In the genomic region with DNA sequence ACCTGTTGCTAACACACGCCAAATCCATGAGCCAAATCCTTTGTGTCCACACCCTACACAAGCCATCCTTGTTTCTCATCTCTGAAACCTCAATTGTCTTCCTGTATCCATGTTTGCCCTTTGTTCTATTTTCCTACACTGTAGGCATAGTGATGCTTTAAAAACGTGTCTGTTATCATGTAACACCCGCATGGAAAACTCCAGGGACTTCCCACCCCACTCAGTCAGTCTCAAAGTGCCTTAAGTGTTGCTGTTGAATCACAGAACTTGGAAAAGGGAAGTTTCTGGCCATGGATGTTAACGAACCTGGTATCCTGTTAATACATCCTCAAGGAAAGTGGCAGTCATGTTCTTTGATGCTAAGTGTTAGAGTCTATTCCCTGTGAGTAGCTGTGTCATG, we compare ENCODE assay signal across 38 cellular contexts. TPM values are rescaled to one million over a fixed set of nuclear protein-coding genes. Genes with fewer than 3 reads are reported as not detected.
"Had no signal": no experiment of that assay in that cellular context is flagged by ENCODE, and none has a peak within 500 bp of the region (broad histone marks: within the 10 kb centered on the region; RNA-seq: fewer than 3 reads in every experiment).

No MANE protein-coding gene starts in this region.

- H3K27me3 ChIP-seq: MG63 had no signal

- H3K4me2 ChIP-seq: KMS-11 had no signal

- H3K9ac ChIP-seq: KMS-11 had no signal

- H3K36me3 ChIP-seq: MG63 had no signal

- DNase-seq: Karpas-422, Kasumi-1, KG1, MG63, MM.1S, MV-4-11, NCI-H1048, NCI-H1092, NCI-H1092 treated with DMSO at 0.1 percent for 48 hours, NCI-H1105, NCI-H1105 treated with DMSO at 0.1 percent for 48 hours, NCI-H1417, NCI-H1417 treated with DMSO at 0.1 percent for 48 hours, NCI-H1436, NCI-H1436 treated with DMSO at 0.1 percent for 48 hours, NCI-H146, NCI-H1694, NCI-H1694 treated with DMSO at 0.1 percent for 48 hours, NCI-H187, NCI-H187 treated with DMSO at 0.1 percent for 48 hours, NCI-H1930, NCI-H2029, NCI-H2029 treated with DMSO at 0.1 percent for 48 hours, NCI-H2081, NCI-H2081 treated with DMSO at 0.1 percent for 48 hours, NCI-H2107, NCI-H2171, NCI-H2171 treated with DMSO at 0.1 percent for 48 hours, NCI-H2227 treated with DMSO at 0.1 percent for 48 hours, NCI-H226, NCI-H345, NCI-H446, NCI-H446 treated with DMSO at 0.1 percent for 48 hours had no signal

- H3K9me3 ChIP-seq: MG63 had no signal

- H3K4me3 ChIP-seq: MG63 had no signal

- H3K27ac ChIP-seq: KMS-11 had no signal

RNA-seq across cellular contexts. Expression of a gene that starts 9.7 kb away (rescaled TPM):
- total RNA-seq: LHCN-M2, M059J, MCF 10A, NCI-H460 had no signal

RNA-seq across cellular contexts. Expression of a gene that starts 19.9 kb away (rescaled TPM):
- total RNA-seq: LHCN-M2, M059J, MCF 10A, NCI-H460 had no signal

RNA-seq across cellular contexts. Expression of a gene that starts 27.7 kb away (rescaled TPM):
- total RNA-seq: LHCN-M2, M059J, MCF 10A, NCI-H460 had no signal

RNA-seq across cellular contexts. Expression of a gene that starts 30.2 kb away (rescaled TPM):
- total RNA-seq: LHCN-M2, M059J, MCF 10A, NCI-H460 had no signal

RNA-seq across cellular contexts. Expression of a gene that starts 50.6 kb away (rescaled TPM):
- total RNA-seq: LHCN-M2, M059J, MCF 10A, NCI-H460 had no signal
